ENCODE assay signal across 12 cellular contexts in the genomic region with DNA sequence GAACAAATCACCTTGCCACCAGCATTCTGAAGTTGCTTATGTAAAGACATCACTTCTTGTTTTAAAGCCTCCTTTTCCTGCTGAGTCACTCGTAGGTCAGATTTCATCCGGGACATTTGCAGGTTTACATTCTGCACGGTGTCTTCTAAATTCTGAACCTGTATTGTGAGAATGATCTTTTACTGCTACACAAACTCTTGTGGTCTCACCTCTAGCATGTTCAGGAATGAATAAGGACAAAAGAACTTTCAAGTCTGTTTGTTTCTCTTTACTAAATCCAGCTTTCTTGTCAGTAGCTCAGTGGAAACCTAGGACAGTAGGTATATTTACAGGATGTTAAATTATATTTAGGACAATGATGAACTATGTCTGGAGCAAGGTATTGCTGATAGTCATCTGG.
DNase-seq lines count a peak whose midpoint lies in the region; ATAC-seq, FAIRE-seq and TF ChIP-seq lines count a peak whose summit lies in the region.
"Had no signal": no experiment of that assay in that cellular context is flagged by ENCODE, and none has a peak within 500 bp of the region (broad histone marks: within the 10 kb centered on the region; RNA-seq: fewer than 3 reads in every experiment).

No MANE protein-coding gene starts in this region.

- peak overlapping the region; percentile 2 for H3K27ac Mint-ChIP-seq in activated naive CD4-positive, alpha-beta T cell treated with anti-CD3 and anti-CD28 coated beads, Interleukin-2, amount 50 U/mL, for 24 hours
- H3K27ac Mint-ChIP-seq in activated naive CD4-positive, alpha-beta T cell treated with anti-CD3 and anti-CD28 coated beads, Interleukin-2, amount 10 ng/mL, durations not matched to agents 7 days and 5 days: no peak overlapping the region
- peak overlapping the region in 4 of 10 donors; percentile 2 to 61 (median 24) for H3K27ac Mint-ChIP-seq in naive thymus-derived CD8-positive, alpha-beta T cell

- intact Hi-C loops in endothelial cell of umbilical vein (cut with micrococcal nuclease): no loop called here

- peaks cover 18% of the 10 kb centered on the region for H3K36me3 Mint-ChIP-seq in activated naive CD4-positive, alpha-beta T cell treated with anti-CD3 and anti-CD28 coated beads, Interleukin-2, amount 50 U/mL, for 24 hours
- peaks cover 64% of the 10 kb centered on the region for H3K36me3 Mint-ChIP-seq in activated naive CD4-positive, alpha-beta T cell treated with anti-CD3 and anti-CD28 coated beads, Interleukin-2, amount 10 ng/mL, durations not matched to agents 7 days and 5 days
- H3K36me3 Mint-ChIP-seq in naive thymus-derived CD8-positive, alpha-beta T cell: peaks cover 0 to 96% (median 26%) of the 10 kb centered on the region in 3 donors

- H3K27me3 ChIP-seq in endothelial cell of umbilical vein (ENCODE audit: control insufficient read depth in 2 of 2, insufficient read depth in 2 of 2, low read length in 2 of 2) (no peaks in the 10 kb centered on the region), suprapubic skin (no peaks in the 10 kb centered on the region)
- H3K27me3 ChIP-seq: transverse colon had no signal

- TF ChIP-seq POLR2A in endothelial cell of umbilical vein (IDR thresholded peaks at IDR 0.05; ENCODE audit: low read depth, low read length): no peak
- TF ChIP-seq POLR2A in suprapubic skin (IDR thresholded peaks at IDR 0.05): no peak

- H3K9me1 ChIP-seq in endothelial cell of umbilical vein (replicated peaks; ENCODE audit: control insufficient read depth, extremely low read depth, insufficient read depth, low read length): no peaks in the 10 kb centered on the region

- H3K27ac ChIP-seq in RWPE1 (no peak overlapping the region), endothelial cell of umbilical vein (ENCODE audit: insufficient read depth, low read depth, low read length) (peak overlapping the region; percentile 50), suprapubic skin (peak overlapping the region; percentile 8)
- H3K27ac ChIP-seq: transverse colon had no signal

- dilution Hi-C loops in endothelial cell of umbilical vein (cut with MboI; ENCODE audit: extremely low pct_ligation_motif_present, low sequenced_read_pairs): no loop called here

- no peaks in the 10 kb centered on the region for H3K27me3 Mint-ChIP-seq in activated naive CD4-positive, alpha-beta T cell treated with anti-CD3 and anti-CD28 coated beads, Interleukin-2, amount 50 U/mL, for 24 hours
- H3K27me3 Mint-ChIP-seq in activated naive CD4-positive, alpha-beta T cell treated with anti-CD3 and anti-CD28 coated beads, Interleukin-2, amount 10 ng/mL, durations not matched to agents 7 days and 5 days: no peaks in the 10 kb centered on the region
- no peaks in the 10 kb centered on the region for H3K27me3 Mint-ChIP-seq in naive thymus-derived CD8-positive, alpha-beta T cell

- no peak for TF ChIP-seq EP300 in suprapubic skin (IDR thresholded peaks at IDR 0.05)

- TF ChIP-seq CTCF in RWPE1 (conservative IDR thresholded peaks at IDR 0.05; ENCODE audit: low read depth) (no peak), endothelial cell of umbilical vein (IDR thresholded peaks at IDR 0.05; ENCODE audit: extremely low read depth in 1 of 2, insufficient read depth in 1 of 2, low read depth in 1 of 2, low read length in 2 of 2) (no peak), suprapubic skin (IDR thresholded peaks at IDR 0.05) (no peak)

- no peak overlapping the region for H3K4me3 Mint-ChIP-seq in activated naive CD4-positive, alpha-beta T cell treated with anti-CD3 and anti-CD28 coated beads, Interleukin-2, amount 50 U/mL, for 24 hours
- no peak overlapping the region for H3K4me3 Mint-ChIP-seq in activated naive CD4-positive, alpha-beta T cell treated with anti-CD3 and anti-CD28 coated beads, Interleukin-2, amount 10 ng/mL, durations not matched to agents 7 days and 5 days
- H3K4me3 Mint-ChIP-seq in naive thymus-derived CD8-positive, alpha-beta T cell: no peak overlapping the region

- no peaks in the 10 kb centered on the region for H3K9me3 Mint-ChIP-seq in activated naive CD4-positive, alpha-beta T cell treated with anti-CD3 and anti-CD28 coated beads, Interleukin-2, amount 50 U/mL, for 24 hours
- H3K9me3 Mint-ChIP-seq in activated naive CD4-positive, alpha-beta T cell treated with anti-CD3 and anti-CD28 coated beads, Interleukin-2, amount 10 ng/mL, durations not matched to agents 7 days and 5 days: no peaks in the 10 kb centered on the region
- no peaks in the 10 kb centered on the region for H3K9me3 Mint-ChIP-seq in naive thymus-derived CD8-positive, alpha-beta T cell

- H3K9me3 ChIP-seq in endothelial cell of umbilical vein (replicated peaks; ENCODE audit: control insufficient read depth, insufficient read depth, low read length): no peaks in the 10 kb centered on the region
- H3K9me3 ChIP-seq in suprapubic skin: no peaks in the 10 kb centered on the region
- H3K9me3 ChIP-seq: transverse colon had no signal

- WGBS in suprapubic skin: 62% methylated on average over 3 of the region's 3 CpGs

- H3K36me3 ChIP-seq in endothelial cell of umbilical vein (ENCODE audit: control insufficient read depth in 2 of 2, extremely low read depth in 1 of 2, insufficient read depth in 2 of 2, low read length in 2 of 2) (peaks cover 11 to 14% of the 10 kb centered on the region in 2 experiments), suprapubic skin (peaks cover 41% of the 10 kb centered on the region)

- no TSS peak for BruUV-seq in endothelial cell of umbilical vein (replicated peaks; lab: Mats Ljungman, UMichigan)

- H2AFZ ChIP-seq in endothelial cell of umbilical vein (ENCODE audit: low read depth, low read length): no peak overlapping the region

- H3K4me1 Mint-ChIP-seq in activated naive CD4-positive, alpha-beta T cell treated with anti-CD3 and anti-CD28 coated beads, Interleukin-2, amount 50 U/mL, for 24 hours: peaks cover 21% of the 10 kb centered on the region
- peaks cover 40% of the 10 kb centered on the region for H3K4me1 Mint-ChIP-seq in activated naive CD4-positive, alpha-beta T cell treated with anti-CD3 and anti-CD28 coated beads, Interleukin-2, amount 10 ng/mL, durations not matched to agents 7 days and 5 days
- peaks cover 0 to 14% (median 3%) of the 10 kb centered on the region in 4 donors for H3K4me1 Mint-ChIP-seq in naive thymus-derived CD8-positive, alpha-beta T cell

- H3K4me1 ChIP-seq in endothelial cell of umbilical vein (ENCODE audit: control insufficient read depth, extremely low read depth, insufficient read depth, low read length) (peaks cover 22% of the 10 kb centered on the region), suprapubic skin (peaks cover 12% of the 10 kb centered on the region)
- H3K4me1 ChIP-seq: transverse colon had no signal

- H3K9ac ChIP-seq in endothelial cell of umbilical vein (replicated peaks; ENCODE audit: extremely low read depth, insufficient read depth, low read length): no peak overlapping the region

- CTCF ChIA-PET in activated naive CD4-positive, alpha-beta T cell treated with anti-CD3 and anti-CD28 coated beads, Interleukin-2, amount 10 ng/mL, durations not matched to agents 7 days and 5 days (lab: Charles Lee): interaction anchor here (0.5 to 1.6 kb wide), 2 partner anchors 27 to 177 kb away, joined by 3 to 6 read pairs; no protein-coding TSS in a partner anchor
- CTCF ChIA-PET in RWPE1 (lab: Yijun Ruan, JAX) (interaction anchor here (1.0 kb wide), 1 partner anchor 27 kb away, joined by 3 read pairs; no protein-coding TSS in a partner anchor), endothelial cell of umbilical vein (lab: Charles Lee) (interaction anchor here (0.6 to 1.5 kb wide), 2 partner anchors 119 to 803 kb away, joined by 3 to 7 read pairs; no protein-coding TSS in a partner anchor)

- DNase-seq in activated naive CD4-positive, alpha-beta T cell treated with anti-CD3 and anti-CD28 coated beads, Interleukin-2, amount 10 ng/mL, durations not matched to agents 7 days and 5 days: no peak
- DNase-seq in RWPE1 (ENCODE audit: low spot score): peak; percentile 51
- DNase-seq in endothelial cell of umbilical vein (ENCODE audit: low read depth, low spot score): peak; percentile 55
- DNase-seq in suprapubic skin (ENCODE audit: low spot score in 2 of 2): no peak
- no peak for DNase-seq in naive thymus-derived CD8-positive, alpha-beta T cell
- DNase-seq: kidney, NCI-H2081 treated with DMSO at 0.1 percent for 48 hours, transverse colon had no signal

- H3K4me3 ChIP-seq in endothelial cell of umbilical vein (replicated peaks in 1 of 3; ENCODE audit: insufficient read depth in 1 of 3, low read depth in 1 of 3, low read length in 3 of 3) (no peak overlapping the region), suprapubic skin (no peak overlapping the region)
- H3K4me3 ChIP-seq: transverse colon had no signal

- POLR2A ChIA-PET in RWPE1 (lab: Yijun Ruan, JAX; ENCODE audit: low non-redundant PET): no interaction called here
- POLR2A ChIA-PET in endothelial cell of umbilical vein (lab: Charles Lee): no interaction called here
- POLR2A ChIA-PET in naive thymus-derived CD8-positive, alpha-beta T cell (lab: Charles Lee): no interaction called here

- H3K4me2 ChIP-seq in endothelial cell of umbilical vein (ENCODE audit: insufficient read depth, low read length): peak overlapping the region; percentile 28

- H3K79me2 ChIP-seq in endothelial cell of umbilical vein (ENCODE audit: control insufficient read depth, insufficient read depth, low read length): no peaks in the 10 kb centered on the region

- FAIRE-seq in endothelial cell of umbilical vein (lab: Jason Lieb, UNC): peak; percentile 86
- FAIRE-seq: colon, kidney had no signal

- ATAC-seq in HG02588 (IDR thresholded peaks at IDR 0.05; ENCODE audit: unreplicated experiment) (no peak), GM21390 (IDR thresholded peaks at IDR 0.05; ENCODE audit: unreplicated experiment) (no peak)
- ATAC-seq in naive thymus-derived CD8-positive, alpha-beta T cell: no peak

- no peaks in the 10 kb centered on the region for H4K20me1 ChIP-seq in endothelial cell of umbilical vein (replicated peaks; ENCODE audit: control insufficient read depth, extremely low read depth, insufficient read depth, low read length)

TF ChIP-seq in endothelial cell of umbilical vein, 7 proteins besides CTCF, POLR2A, EP300 and RAD21:
- TF ChIP-seq, protein P1, sequence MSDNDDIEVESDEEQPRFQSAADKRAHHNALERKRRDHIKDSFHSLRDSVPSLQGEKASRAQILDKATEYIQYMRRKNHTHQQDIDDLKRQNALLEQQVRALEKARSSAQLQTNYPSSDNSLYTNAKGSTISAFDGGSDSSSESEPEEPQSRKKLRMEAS (IDR thresholded peaks at IDR 0.05; ENCODE audit: insufficient read depth, insufficient read length): no peak
- TF ChIP-seq FOS (IDR thresholded peaks at IDR 0.05; ENCODE audit: borderline replicate concordance, insufficient read depth, low read length): peak; percentile 56

Comparison
In these comparisons a context has a peak if more than half of its experiments do, and no peak if none do; other contexts are left out.
1. DNase-seq: peak in RWPE1 (single experiment) and endothelial cell of umbilical vein (single experiment); none in activated naive CD4-positive, alpha-beta T cell treated with anti-CD3 and anti-CD28 coated beads, Interleukin-2, amount 10 ng/mL, durations not matched to agents 7 days and 5 days (single experiment), suprapubic skin (0 of 2) and naive thymus-derived CD8-positive, alpha-beta T cell (0 of 10).